ENCODE assay signal across 1 cellular context in the genomic region with DNA sequence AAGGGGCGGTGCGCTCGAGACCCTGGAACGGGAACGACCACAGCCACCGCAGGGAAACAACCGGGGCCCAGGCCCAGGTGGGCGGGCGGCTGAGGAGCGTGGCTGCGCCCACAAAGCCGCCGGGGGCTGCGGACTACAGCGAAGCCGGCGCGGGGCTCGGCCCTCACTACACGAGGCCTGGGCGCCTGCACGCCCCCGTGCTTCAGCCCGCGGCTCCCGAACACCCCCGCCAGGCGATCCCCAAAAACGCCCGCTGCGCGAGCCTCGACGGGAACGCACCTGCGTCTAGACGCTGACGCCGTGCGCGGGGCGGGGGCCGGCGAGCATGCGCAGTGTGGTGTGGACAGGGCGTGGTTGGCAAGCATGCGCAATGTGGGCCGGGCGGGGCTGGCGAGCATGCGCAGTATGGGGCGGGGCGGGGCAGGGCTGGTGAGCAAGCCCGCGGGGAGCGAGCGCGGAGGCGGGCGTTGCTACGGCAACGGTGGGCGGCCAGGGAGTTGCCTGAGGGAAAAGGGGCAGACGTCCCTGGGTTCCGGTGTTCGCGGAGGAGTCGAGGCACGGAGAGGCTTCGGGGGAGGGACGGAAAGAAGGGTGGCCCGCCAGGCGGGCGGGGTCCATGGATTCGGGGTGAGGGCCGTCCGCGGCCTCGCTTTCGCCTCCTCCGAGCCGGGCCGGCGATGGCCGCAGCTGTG.
A peak's percentile ranks its signal among the peaks of the same experiment; 100 is the strongest.
TF ChIP-seq lines count a peak whose summit lies in the region.

RNF32 (plus strand) TSS at position 518 of the 692 bp plus-strand sequence. CDS start 3,104 bp downstream, outside the sequence.

TF ChIP-seq in H1, 55 proteins besides CTCF, POLR2A, EP300 and RAD21 (continued from another document):
- TF ChIP-seq ATF2 (IDR thresholded peaks at IDR 0.05; ENCODE audit: low read length) (no peak), SRF (IDR thresholded peaks at IDR 0.05; ENCODE audit: low read depth, low read length) (no peak), MAX (IDR thresholded peaks at IDR 0.05) (peak; percentile 99), BCL11A (IDR thresholded peaks at IDR 0.05; ENCODE audit: low read depth in 2 of 2, low read length in 2 of 2) (no peak), BACH1 (IDR thresholded peaks at IDR 0.05; ENCODE audit: low read length) (no peak), SP2 (IDR thresholded peaks at IDR 0.05; ENCODE audit: low read length) (no peak), RFX5 (IDR thresholded peaks at IDR 0.05; ENCODE audit: borderline replicate concordance, low read depth, low read length) (no peak), TBP (IDR thresholded peaks at IDR 0.05; ENCODE audit: low read depth, low read length) (no peak), MAFK (IDR thresholded peaks at IDR 0.05; ENCODE audit: low read depth, low read length) (no peak), PHF8 (conservative IDR thresholded peaks at IDR 0.05; ENCODE audit: low read depth, low read length) (peak; percentile 62; the same call in 1 of the 2 replicates), NANOG (IDR thresholded peaks at IDR 0.05; ENCODE audit: insufficient read depth, low read depth, low read length, poor library complexity, severe bottlenecking) (no peak), HDAC2 (IDR thresholded peaks at IDR 0.05; ENCODE audit: borderline replicate concordance in 1 of 2, low read depth in 2 of 2, low read length in 2 of 2) (no peak), POLR2AphosphoS5 (IDR thresholded peaks at IDR 0.05; ENCODE audit: low read depth, low read length) (no peak; the same call in 1 of the 2 replicates), RNF2 (IDR thresholded peaks at IDR 0.05; ENCODE audit: borderline replicate concordance, low read depth, low read length, missing control alignments, poor library complexity, severe bottlenecking) (peak; percentile 68), GTF2F1 (IDR thresholded peaks at IDR 0.05; ENCODE audit: borderline replicate concordance, low read depth, low read length) (no peak; the same call in 1 of the 2 replicates), GABPA (IDR thresholded peaks at IDR 0.05; ENCODE audit: borderline replicate concordance, insufficient read depth, low read length) (0 out of 2 replicates have a peak, but pooled peaks have one; percentile 12), SUZ12 (IDR thresholded peaks at IDR 0.05; ENCODE audit: low read length) (no peak), KDM4A (IDR thresholded peaks at IDR 0.05; ENCODE audit: low read depth, low read length, severe bottlenecking) (peak; percentile 99), KDM5A (IDR thresholded peaks at IDR 0.05; ENCODE audit: low read length) (no peak), SIRT6 (IDR thresholded peaks at IDR 0.05; ENCODE audit: low read length) (no peak), CHD2 (IDR thresholded peaks at IDR 0.05; ENCODE audit: low read length) (peak; percentile 21; the same call in 1 of the 2 replicates), ASH2L (IDR thresholded peaks at IDR 0.05; ENCODE audit: low read length) (peak; percentile 86), SP4 (IDR thresholded peaks at IDR 0.05; ENCODE audit: low read length) (no peak), POU5F1 (IDR thresholded peaks at IDR 0.05; ENCODE audit: low read depth, low read length) (no peak), EGR1 (IDR thresholded peaks at IDR 0.05; ENCODE audit: borderline replicate concordance, low read depth, low read length) (peak; percentile 80; the same call in 1 of the 2 replicates), SIX5 (IDR thresholded peaks at IDR 0.05; ENCODE audit: low read depth, low read length) (no peak), RBBP5 (IDR thresholded peaks at IDR 0.05; ENCODE audit: borderline replicate concordance, low read depth, low read length) (0 out of 2 replicates have a peak, but pooled peaks have one; percentile 41)
- TF ChIP-seq, protein P1, sequence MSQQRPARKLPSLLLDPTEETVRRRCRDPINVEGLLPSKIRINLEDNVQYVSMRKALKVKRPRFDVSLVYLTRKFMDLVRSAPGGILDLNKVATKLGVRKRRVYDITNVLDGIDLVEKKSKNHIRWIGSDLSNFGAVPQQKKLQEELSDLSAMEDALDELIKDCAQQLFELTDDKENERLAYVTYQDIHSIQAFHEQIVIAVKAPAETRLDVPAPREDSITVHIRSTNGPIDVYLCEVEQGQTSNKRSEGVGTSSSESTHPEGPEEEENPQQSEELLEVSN (IDR thresholded peaks at IDR 0.05), result peak; percentile 98
